Comparison of ENCODE assay signal across 1 cellular context in the genomic region with DNA sequence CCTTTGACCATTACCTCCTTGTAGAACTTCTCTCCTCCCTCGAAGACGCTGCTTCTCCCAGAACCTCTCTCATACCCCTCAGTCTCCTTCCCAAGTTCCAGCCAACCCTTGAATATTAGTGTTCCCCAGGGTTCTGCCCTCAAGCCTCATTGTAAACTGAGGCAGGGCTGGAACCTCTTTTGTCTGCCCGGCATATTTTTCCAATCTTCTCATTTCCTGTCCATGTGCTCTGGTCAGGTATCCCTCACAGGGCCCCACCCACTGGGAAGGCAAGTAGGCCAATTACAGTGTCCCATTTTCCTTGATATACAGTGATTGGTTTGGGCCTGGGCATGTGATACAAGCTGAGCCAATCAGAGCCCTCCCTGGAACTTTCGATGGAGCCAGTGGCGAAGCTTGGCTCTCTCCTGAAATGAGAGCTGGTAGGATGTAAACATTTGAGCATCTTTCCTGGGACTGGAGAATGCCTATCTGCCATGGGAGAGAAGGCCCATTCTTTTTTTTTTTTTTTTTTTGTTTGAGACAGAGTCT.
TF ChIP-seq lines count a peak whose summit lies in the region.

No MANE protein-coding gene starts in this region.

TF ChIP-seq in HepG2, 621 proteins besides CTCF, POLR2A, EP300 and RAD21:
- TF ChIP-seq SMAD1 (CRISPR knock-in tag; IDR thresholded peaks at IDR 0.05; ENCODE audit: borderline replicate concordance, low read depth) (no peak), USF2 (IDR thresholded peaks at IDR 0.05; ENCODE audit: low read depth, low read length) (peak; percentile 34; the same call in 1 of the 2 replicates), USF2 (CRISPR knock-in tag; IDR thresholded peaks at IDR 0.05; ENCODE audit: borderline replicate concordance) (no peak), NFYB (CRISPR knock-in tag; IDR thresholded peaks at IDR 0.05) (peak; percentile 28; the same call in 1 of the 2 replicates), PAF1 (CRISPR knock-in tag; IDR thresholded peaks at IDR 0.05) (no peak), NFYC (CRISPR knock-in tag; IDR thresholded peaks at IDR 0.05) (0 out of 2 replicates have a peak, but pooled peaks have one; percentile 38), FLYWCH1 (CRISPR knock-in tag; IDR thresholded peaks at IDR 0.05) (no peak)
- TF ChIP-seq, protein P1, sequence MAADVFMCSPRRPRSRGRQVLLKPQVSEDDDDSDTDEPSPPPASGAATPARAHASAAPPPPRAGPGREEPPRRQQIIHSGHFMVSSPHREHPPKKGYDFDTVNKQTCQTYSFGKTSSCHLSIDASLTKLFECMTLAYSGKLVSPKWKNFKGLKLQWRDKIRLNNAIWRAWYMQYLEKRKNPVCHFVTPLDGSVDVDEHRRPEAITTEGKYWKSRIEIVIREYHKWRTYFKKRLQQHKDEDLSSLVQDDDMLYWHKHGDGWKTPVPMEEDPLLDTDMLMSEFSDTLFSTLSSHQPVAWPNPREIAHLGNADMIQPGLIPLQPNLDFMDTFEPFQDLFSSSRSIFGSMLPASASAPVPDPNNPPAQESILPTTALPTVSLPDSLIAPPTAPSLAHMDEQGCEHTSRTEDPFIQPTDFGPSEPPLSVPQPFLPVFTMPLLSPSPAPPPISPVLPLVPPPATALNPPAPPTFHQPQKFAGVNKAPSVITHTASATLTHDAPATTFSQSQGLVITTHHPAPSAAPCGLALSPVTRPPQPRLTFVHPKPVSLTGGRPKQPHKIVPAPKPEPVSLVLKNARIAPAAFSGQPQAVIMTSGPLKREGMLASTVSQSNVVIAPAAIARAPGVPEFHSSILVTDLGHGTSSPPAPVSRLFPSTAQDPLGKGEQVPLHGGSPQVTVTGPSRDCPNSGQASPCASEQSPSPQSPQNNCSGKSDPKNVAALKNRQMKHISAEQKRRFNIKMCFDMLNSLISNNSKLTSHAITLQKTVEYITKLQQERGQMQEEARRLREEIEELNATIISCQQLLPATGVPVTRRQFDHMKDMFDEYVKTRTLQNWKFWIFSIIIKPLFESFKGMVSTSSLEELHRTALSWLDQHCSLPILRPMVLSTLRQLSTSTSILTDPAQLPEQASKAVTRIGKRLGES (CRISPR knock-in tag; IDR thresholded peaks at IDR 0.05; ENCODE audit: borderline replicate concordance) = no peak
